21 cellular contexts compared by ENCODE assay signal in the genomic region with DNA sequence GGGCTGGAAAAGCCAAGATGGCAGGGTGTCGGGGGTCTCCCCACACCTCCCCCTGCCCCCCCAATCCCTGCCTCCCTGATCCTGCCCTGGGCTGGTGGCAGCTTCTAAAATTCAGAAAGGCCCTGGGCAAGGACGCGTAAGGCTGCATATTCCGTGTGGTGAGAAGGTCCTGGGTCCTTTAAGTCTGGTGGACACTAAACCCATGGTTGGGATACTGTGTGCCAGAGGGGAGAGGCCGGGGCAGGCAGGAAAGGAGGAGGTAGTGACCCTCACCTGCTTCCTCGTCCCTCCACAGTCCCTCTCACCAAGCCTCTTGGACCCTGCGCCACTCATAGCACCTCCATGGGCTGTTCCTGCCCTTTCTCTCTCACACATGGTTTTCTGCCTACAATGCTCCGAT.
"Had no signal": no experiment of that assay in that cellular context is flagged by ENCODE, and none has a peak within 500 bp of the region (broad histone marks: within the 10 kb centered on the region; RNA-seq: fewer than 3 reads in every experiment).

No MANE protein-coding gene starts in this region.

- DNase-seq: activated CD4-positive, alpha-beta T cell treated with anti-CD3 and anti-CD28 coated beads, Interleukin-2, amount 10 ng/mL, durations not matched to agents 7 days and 5 days; activated CD4-positive, CD25-positive, alpha-beta regulatory T cell treated with anti-CD3 and anti-CD28 coated beads, Interleukin-2, amount 50 U/mL, for 72 hours; activated CD8-positive, alpha-beta memory T cell treated with anti-CD3 and anti-CD28 coated beads, Interleukin-2, amount 10 ng/mL, durations not matched to agents 7 days and 5 days; activated CD8-positive, alpha-beta T cell treated with anti-CD3 and anti-CD28 coated beads for 36 hours; activated effector memory CD4-positive, alpha-beta T cell treated with anti-CD3 and anti-CD28 coated beads, Interleukin-2, amount 50 U/mL, for 16 hours; activated naive CD4-positive, alpha-beta T cell treated with anti-CD3 and anti-CD28 coated beads, Interleukin-2, amount 10 ng/mL, durations not matched to agents 7 days and 5 days; activated T-cell treated with anti-CD3 and anti-CD28 coated beads for 4 hours; amygdala; effector CD4-positive, alpha-beta T cell; foreskin melanocyte; hippocampal formation; kidney glomerular epithelial cell; naive B cell; occipital lobe; stimulated activated CD4-positive, alpha-beta T cell treated with anti-CD3 and anti-CD28 coated beads, Interleukin-4, amount 100 ng/mL, for 24 hours; T-cell; WERI-Rb-1 had no signal

- H3K27me3 ChIP-seq: tibial nerve had no signal

- H3K9me3 ChIP-seq: tibial nerve had no signal

- H3K4me3 ChIP-seq: lung, tibial nerve had no signal

- ATAC-seq: activated CD8-positive, alpha-beta memory T cell treated with anti-CD3 and anti-CD28 coated beads, Interleukin-2, amount 10 ng/mL, durations not matched to agents 7 days and 5 days; activated CD8-positive, alpha-beta T cell treated with anti-CD3 and anti-CD28 coated beads for 36 hours; T-cell had no signal

- FAIRE-seq: TTC549, urothelium cell line had no signal

- H3K27ac ChIP-seq: WERI-Rb-1 had no signal
